ENCODE assay signal across 8 cellular contexts in genomic region chr3:129245641-129246306, GRCh38. TPM values are rescaled to one million over a fixed set of nuclear protein-coding genes. Genes with fewer than 3 reads are reported as not detected.
DNase-seq lines count a peak whose midpoint lies in the region; ATAC-seq and TF ChIP-seq lines count a peak whose summit lies in the region.
"Not testable (repeated sequence)": the region's sequence is repeated elsewhere in the genome, so short reads cannot be mapped to it uniquely, and the experiment has no call there.

No MANE protein-coding gene starts in this region.

- H3K79me2 ChIP-seq in parathyroid adenoma = peaks cover 21% of the 10 kb centered on the region

- H3K27me3 Mint-ChIP-seq in T-helper 1 cell treated with Interleukin-12 subunit alpha and Interleukin-12 subunit beta and Interleukin-4 antibody, amounts not matched to agents 30 μg/mL and 1 μg/mL, for 36 hours (ENCODE audit: low read depth) = not testable (repeated sequence)

- ATAC-seq in HG02852 (IDR thresholded peaks at IDR 0.05; ENCODE audit: unreplicated experiment) = peak; percentile 44

- H3K9me3 ChIP-seq in parathyroid adenoma (ENCODE audit: control insufficient read depth, low read length); testis: not testable (repeated sequence)

- H3K36me3 ChIP-seq in GM06990 (ENCODE audit: control insufficient read depth, insufficient read depth, low read length); parathyroid adenoma (ENCODE audit: control insufficient read depth, insufficient read depth, low read length); testis (ENCODE audit: low read depth, missing control alignments): not testable (repeated sequence)

- intact Hi-C loops in head of caudate nucleus (cut with DNase I) (loop anchor here (5.0 to 10.0 kb wide), 3 partner anchors 63 to 271 kb away; partner anchors contain the start of gene CNBP), testis (cut with DNase I; ENCODE audit: low total_unique reads) (loop anchor here (10.0 kb wide), 1 partner anchor 271 kb away; no protein-coding TSS in a partner anchor)

- peak overlapping the region; percentile 81 for H2AFZ ChIP-seq in parathyroid adenoma

- H3K9me3 Mint-ChIP-seq in T-helper 1 cell treated with Interleukin-12 subunit alpha and Interleukin-12 subunit beta and Interleukin-4 antibody, amounts not matched to agents 30 μg/mL and 1 μg/mL, for 36 hours = not testable (repeated sequence)

- H3K4me1 ChIP-seq in parathyroid adenoma = not testable (repeated sequence)
- peaks cover 21% of the 10 kb centered on the region for H3K4me1 ChIP-seq in testis

- TF ChIP-seq POLR2A in testis (IDR thresholded peaks at IDR 0.05) = not testable (repeated sequence)

- H3K27ac ChIP-seq in parathyroid adenoma (peak overlapping the region; percentile 6), testis (peak overlapping the region in 1 of 2 donors; percentile 8)

- H3K9ac ChIP-seq in parathyroid adenoma = not testable (repeated sequence)

- H3K4me3 ChIP-seq in GM06990 (replicated peaks; ENCODE audit: low read depth, low read length); parathyroid adenoma (ENCODE audit: low read depth, low read length); testis: not testable (repeated sequence)

- DNase-seq in GM06990 (ENCODE audit: extremely low read depth, insufficient read length) (peak; percentile 53), NCI-H2029 treated with DMSO at 0.1 percent for 48 hours (lab: John Stamatoyannopoulos, UW) (peak; percentile 59), head of caudate nucleus (peak; percentile 38 to 86 (median 73)), testis (peak; percentile 86)
- DNase-seq in activated naive CD8-positive, alpha-beta T cell treated with anti-CD3 and anti-CD28 coated beads, Interleukin-2, amount 50 U/mL, for 16 hours (ENCODE audit: low read depth, low spot score) = peak; percentile 52

- peak; percentile 90 for TF ChIP-seq CTCF in GM06990 (IDR thresholded peaks at IDR 0.05; ENCODE audit: insufficient read depth, low read length, poor library complexity, severe bottlenecking)
- TF ChIP-seq CTCF in parathyroid adenoma (IDR thresholded peaks at IDR 0.05) = peak; percentile 94
- peak; percentile 81 to 86 (median 85) for TF ChIP-seq CTCF in testis (IDR thresholded peaks at IDR 0.05)

- 27 to 42% methylated on average over 11 of the region's 11 CpGs for WGBS in testis, 2 donors

- not testable (repeated sequence) for H3K27me3 ChIP-seq in GM06990 (replicated peaks; ENCODE audit: control insufficient read depth, insufficient read depth, low read length); parathyroid adenoma (ENCODE audit: control insufficient read depth, insufficient read depth, low read length); testis

- H3K4me2 ChIP-seq in parathyroid adenoma (ENCODE audit: low read length) = peak overlapping the region; percentile 62

- H3K36me3 Mint-ChIP-seq in T-helper 1 cell treated with Interleukin-12 subunit alpha and Interleukin-12 subunit beta and Interleukin-4 antibody, amounts not matched to agents 30 μg/mL and 1 μg/mL, for 36 hours (ENCODE audit: low read depth) = peaks cover 17% of the 10 kb centered on the region

- H3K27ac Mint-ChIP-seq in T-helper 1 cell treated with Interleukin-12 subunit alpha and Interleukin-12 subunit beta and Interleukin-4 antibody, amounts not matched to agents 30 μg/mL and 1 μg/mL, for 36 hours = peak overlapping the region; percentile 28

- H3K4me3 Mint-ChIP-seq in T-helper 1 cell treated with Interleukin-12 subunit alpha and Interleukin-12 subunit beta and Interleukin-4 antibody, amounts not matched to agents 30 μg/mL and 1 μg/mL, for 36 hours = not testable (repeated sequence)

- peaks cover 31% of the 10 kb centered on the region for H3K4me1 Mint-ChIP-seq in T-helper 1 cell treated with Interleukin-12 subunit alpha and Interleukin-12 subunit beta and Interleukin-4 antibody, amounts not matched to agents 30 μg/mL and 1 μg/mL, for 36 hours (ENCODE audit: low read depth)

RNA-seq across cellular contexts. Expression of gene COPG1, which starts 3.6 kb away (rescaled TPM):
- total RNA-seq in testis = 10 to 100 TPM; 94.5 to 98.2 TPM
- polyA plus RNA-seq in testis (ENCODE audit: insufficient read depth, low read depth, low replicate concordance) = 113 TPM

RNA-seq across cellular contexts. Expression of gene HMCES, which starts 32.9 kb away (rescaled TPM):
- 10 to 100 TPM; 37.8 to 41.6 TPM for total RNA-seq in testis
- polyA plus RNA-seq in testis (ENCODE audit: insufficient read depth, low read depth, low replicate concordance) = 81.5 TPM
